6 cellular contexts compared by ENCODE assay signal in genomic region chr15:21024235-21024987, GRCh38.
A peak's percentile ranks its signal among the peaks of the same experiment; 100 is the strongest.
DNase-seq lines count a peak whose midpoint lies in the region; ATAC-seq, FAIRE-seq and TF ChIP-seq lines count a peak whose summit lies in the region.
"Not testable (repeated sequence)": the region's sequence is repeated elsewhere in the genome, so short reads cannot be mapped to it uniquely, and the experiment has no call there.

No MANE protein-coding gene starts in this region.

- H3K4me3 Mint-ChIP-seq in chondrocyte (ENCODE audit: unreplicated experiment); osteocyte (ENCODE audit: unreplicated experiment); stimulated activated naive CD8-positive, alpha-beta T cell treated with anti-CD3 and anti-CD28 coated beads, Interleukin-15, amount 100 ng/mL, for 72 hours: not testable (repeated sequence)

- not testable (repeated sequence) for FAIRE-seq in kidney (lab: Jason Lieb, UNC)

- not testable (repeated sequence) for H3K4me1 Mint-ChIP-seq in chondrocyte (ENCODE audit: low read depth); osteocyte (ENCODE audit: unreplicated experiment); stimulated activated naive CD8-positive, alpha-beta T cell treated with anti-CD3 and anti-CD28 coated beads, Interleukin-15, amount 100 ng/mL, for 72 hours

- not testable (repeated sequence) for H3K36me3 Mint-ChIP-seq in chondrocyte (ENCODE audit: low read depth); osteocyte (ENCODE audit: unreplicated experiment)

- intact Hi-C loops in Right ventricle myocardium superior (cut with DNase I); kidney (cut with DNase I): not testable (repeated sequence)

- not testable (repeated sequence) for TF ChIP-seq CTCF in chondrocyte (IDR thresholded peaks at IDR 0.05); kidney (IDR thresholded peaks at IDR 0.05; ENCODE audit: borderline replicate concordance, extremely low read depth, insufficient read depth); osteocyte (IDR thresholded peaks at IDR 0.05)

- not testable (repeated sequence) for H3K4me1 ChIP-seq in kidney (ENCODE audit: control insufficient read depth in 1 of 2, insufficient read depth in 1 of 2, low read depth in 1 of 2, low read length in 2 of 2)

- not testable (repeated sequence) for H3K27ac Mint-ChIP-seq in chondrocyte (ENCODE audit: unreplicated experiment); osteocyte (ENCODE audit: unreplicated experiment); stimulated activated naive CD8-positive, alpha-beta T cell treated with anti-CD3 and anti-CD28 coated beads, Interleukin-15, amount 100 ng/mL, for 72 hours

- not testable (repeated sequence) for H3K27me3 Mint-ChIP-seq in chondrocyte (ENCODE audit: low read depth); osteocyte (ENCODE audit: unreplicated experiment); stimulated activated naive CD8-positive, alpha-beta T cell treated with anti-CD3 and anti-CD28 coated beads, Interleukin-15, amount 100 ng/mL, for 72 hours

- not testable (repeated sequence) for H3K4me3 ChIP-seq in kidney (ENCODE audit: low read length in 2 of 2)

- not testable (repeated sequence) for H3K9me3 ChIP-seq in kidney (ENCODE audit: control insufficient read depth in 1 of 2, low read length in 2 of 2)

- not testable (repeated sequence) for H3K9me3 Mint-ChIP-seq in chondrocyte (ENCODE audit: low read depth); osteocyte (ENCODE audit: unreplicated experiment); stimulated activated naive CD8-positive, alpha-beta T cell treated with anti-CD3 and anti-CD28 coated beads, Interleukin-15, amount 100 ng/mL, for 72 hours

- not testable (repeated sequence) for H3K36me3 ChIP-seq in kidney (ENCODE audit: control insufficient read depth in 1 of 2, insufficient read depth in 2 of 2, low read length in 2 of 2)

- not testable (repeated sequence) for ATAC-seq in Right ventricle myocardium superior (ENCODE audit: poor library complexity)
- peak; percentile 19 for ATAC-seq in stimulated activated naive CD8-positive, alpha-beta T cell treated with anti-CD3 and anti-CD28 coated beads, Interleukin-15, amount 100 ng/mL, for 72 hours

- H3K9ac ChIP-seq in kidney (ENCODE audit: low read length in 2 of 2) = not testable (repeated sequence)

- not testable (repeated sequence) for H3K27ac ChIP-seq in kidney (ENCODE audit: low read depth in 2 of 2, low read length in 2 of 2)

- DNase-seq in chondrocyte (ENCODE audit: low spot score) (peak; percentile 80), Right ventricle myocardium superior (peak; percentile 41), kidney (peak; percentile 41), mesenteric fat pad (ENCODE audit: low spot score) (peak; percentile 69), osteocyte (ENCODE audit: extremely low spot score, unreplicated experiment) (peak; percentile 84)
- not testable (repeated sequence) for DNase-seq in stimulated activated naive CD8-positive, alpha-beta T cell treated with anti-CD3 and anti-CD28 coated beads, Interleukin-15, amount 100 ng/mL, for 72 hours
